In the genomic region with DNA sequence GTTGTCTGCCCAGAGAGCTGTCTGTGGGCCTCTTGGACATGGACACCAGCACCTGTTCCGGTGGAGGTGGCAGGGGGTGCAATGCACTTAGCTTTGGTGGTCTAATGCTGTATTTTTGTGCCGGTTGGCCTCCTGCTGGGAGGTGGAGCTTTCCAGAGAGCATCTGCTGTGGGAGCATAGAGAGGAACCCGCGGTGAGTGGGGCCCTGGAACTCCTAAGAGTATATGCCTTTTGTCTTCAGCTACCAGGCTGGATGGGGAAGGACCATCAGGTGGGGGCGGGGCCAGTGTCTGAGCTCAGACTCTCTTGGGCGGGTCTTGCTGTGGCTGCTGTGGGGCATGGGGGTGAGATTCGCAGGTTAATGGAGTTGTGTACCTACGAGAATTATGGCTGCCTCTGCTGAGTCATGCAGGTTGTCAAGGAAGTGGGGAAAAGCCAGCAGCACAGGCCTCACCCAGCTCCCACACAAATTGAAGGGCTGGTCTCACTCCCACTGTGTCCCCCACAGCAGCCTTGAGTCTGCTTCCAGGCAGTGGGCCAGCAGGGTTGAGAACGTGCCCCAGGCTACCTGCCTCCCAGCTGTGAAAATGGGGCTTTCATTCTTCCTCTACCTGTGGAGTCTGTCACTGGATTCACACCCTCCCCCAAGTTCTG, we compare ENCODE assay signal across 14 cellular contexts. TPM values are rescaled to one million over a fixed set of nuclear protein-coding genes. Genes with fewer than 3 reads are reported as not detected.
DNase-seq lines count a peak whose midpoint lies in the region; ATAC-seq lines count a peak whose summit lies in the region.
"Had no signal": no experiment of that assay in that cellular context is flagged by ENCODE, and none has a peak within 500 bp of the region (broad histone marks: within the 10 kb centered on the region; RNA-seq: fewer than 3 reads in every experiment).

No MANE protein-coding gene starts in this region.

- H3K9me3 Mint-ChIP-seq in activated naive CD4-positive, alpha-beta T cell treated with anti-CD3 and anti-CD28 coated beads, Interleukin-2, amount 50 U/mL, for 72 hours = no peaks in the 10 kb centered on the region

- H3K27ac Mint-ChIP-seq in activated naive CD4-positive, alpha-beta T cell treated with anti-CD3 and anti-CD28 coated beads, Interleukin-2, amount 50 U/mL, for 72 hours = peak overlapping the region in 1 of 2 donors; percentile 68

- peaks cover 4 to 14% of the 10 kb centered on the region in 2 donors for H3K36me3 Mint-ChIP-seq in activated naive CD4-positive, alpha-beta T cell treated with anti-CD3 and anti-CD28 coated beads, Interleukin-2, amount 50 U/mL, for 72 hours

- peak; percentile 26 for DNase-seq in A172 (ENCODE audit: low spot score)
- DNase-seq in Caki2 (ENCODE audit: low read depth) = peak; percentile 56
- DNase-seq in NCI-H748 (lab: John Stamatoyannopoulos, UW; ENCODE audit: unreplicated experiment) = peak; percentile 50
- peak; percentile 58 for DNase-seq in islet precursor cell
- no peak for DNase-seq in globus pallidus (ENCODE audit: low spot score)
- no peak for DNase-seq in activated naive CD4-positive, alpha-beta T cell treated with anti-CD3 and anti-CD28 coated beads, Interleukin-2, amount 50 U/mL, for 72 hours (ENCODE audit: low spot score in 2 of 2)
- no peak for DNase-seq in glomerular visceral epithelial cell (ENCODE audit: extremely low spot score)
- DNase-seq: activated CD4-positive, CD25-positive, alpha-beta regulatory T cell; activated gamma-delta T cell; aorta; NCI-H1105 treated with DMSO at 0.1 percent for 48 hours; pancreas; small intestine had no signal

- no peak for ATAC-seq in GM21717 (IDR thresholded peaks at IDR 0.05; ENCODE audit: unreplicated experiment)
- ATAC-seq in activated naive CD4-positive, alpha-beta T cell treated with anti-CD3 and anti-CD28 coated beads, Interleukin-2, amount 50 U/mL, for 72 hours = no peak
- ATAC-seq: pancreas had no signal

- in situ Hi-C loops in Caki2 (cut with HindIII; ENCODE audit: low pct_unique_long_range_greater_than_20kb, low sequenced_read_pairs) = no loop called here

RNA-seq across cellular contexts. Expression of a gene that starts 29.0 kb away (rescaled TPM):
- 0.26 and 0.64 TPM in 2 replicates for total RNA-seq in A172 (2014; rRNA removed; shearing (Covaris generic))
- total RNA-seq in Caki2 (2014; rRNA removed; shearing (Covaris generic); ENCODE audit: low replicate concordance) = 0.54 and 1.9 TPM in 2 replicates
- total RNA-seq in activated naive CD4-positive, alpha-beta T cell treated with anti-CD3 and anti-CD28 coated beads, Interleukin-2, amount 50 U/mL, for 72 hours = 1 to 10 TPM in 1 of 2 donors, under 1 TPM in 1; 0.82 to 1.6 TPM

Comparison
In these comparisons a context has a peak if more than half of its experiments do, and no peak if none do; other contexts are left out.
1. DNase-seq: peak in A172 (single experiment), Caki2 (single experiment), NCI-H748 (single experiment) and islet precursor cell (single experiment); none in globus pallidus (single experiment), activated naive CD4-positive, alpha-beta T cell treated with anti-CD3 and anti-CD28 coated beads, Interleukin-2, amount 50 U/mL, for 72 hours (0 of 2) and glomerular visceral epithelial cell (single experiment).